ENCODE assay signal across 1 cellular context in the genomic region with DNA sequence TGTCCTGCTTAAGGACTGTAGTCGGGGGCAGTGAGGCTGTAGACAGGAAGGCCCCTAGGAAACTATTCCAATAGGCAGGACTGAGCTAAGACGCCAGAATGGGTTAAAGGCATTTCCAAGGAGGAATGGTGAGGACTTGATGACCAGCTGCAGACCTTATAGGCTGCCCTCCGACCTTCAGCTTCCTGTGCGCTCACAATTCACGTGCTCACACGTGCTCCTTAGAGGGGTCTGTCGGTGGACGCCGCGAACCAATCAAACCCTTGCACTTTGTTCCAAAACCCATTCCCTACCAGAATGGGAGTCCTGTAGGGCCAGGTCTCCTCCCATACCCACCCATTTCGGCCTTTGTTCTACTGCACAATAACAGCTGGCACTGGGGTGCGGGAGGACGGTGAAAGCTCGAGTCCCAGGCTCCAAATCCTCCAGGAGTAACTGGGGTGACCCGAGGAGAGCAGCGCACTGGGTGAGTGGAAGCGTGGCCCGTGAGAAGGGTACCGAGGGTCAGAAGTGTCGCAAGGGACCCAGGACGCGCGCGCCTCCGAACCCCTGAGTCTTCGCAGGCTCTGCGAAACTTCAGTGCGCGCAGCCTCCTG.
TF ChIP-seq lines count a peak whose summit lies in the region.

No MANE protein-coding gene starts in this region.

TF ChIP-seq in WTC11, 78 proteins besides CTCF, POLR2A, EP300 and RAD21 (continued from another document):
- TF ChIP-seq, protein P1, sequence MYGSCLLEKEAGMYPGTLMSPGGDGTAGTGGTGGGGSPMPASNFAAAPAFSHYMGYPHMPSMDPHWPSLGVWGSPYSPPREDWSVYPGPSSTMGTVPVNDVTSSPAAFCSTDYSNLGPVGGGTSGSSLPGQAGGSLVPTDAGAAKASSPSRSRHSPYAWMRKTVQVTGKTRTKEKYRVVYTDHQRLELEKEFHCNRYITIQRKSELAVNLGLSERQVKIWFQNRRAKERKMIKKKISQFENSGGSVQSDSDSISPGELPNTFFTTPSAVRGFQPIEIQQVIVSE (CRISPR knock-in tag; IDR thresholded peaks at IDR 0.05; ENCODE audit: borderline replicate concordance) = no peak
- no peak for TF ChIP-seq JAZF1 (CRISPR knock-in tag; IDR thresholded peaks at IDR 0.05)
- no peak for TF ChIP-seq TEAD1 (CRISPR knock-in tag; IDR thresholded peaks at IDR 0.05)
- TF ChIP-seq, protein P2, sequence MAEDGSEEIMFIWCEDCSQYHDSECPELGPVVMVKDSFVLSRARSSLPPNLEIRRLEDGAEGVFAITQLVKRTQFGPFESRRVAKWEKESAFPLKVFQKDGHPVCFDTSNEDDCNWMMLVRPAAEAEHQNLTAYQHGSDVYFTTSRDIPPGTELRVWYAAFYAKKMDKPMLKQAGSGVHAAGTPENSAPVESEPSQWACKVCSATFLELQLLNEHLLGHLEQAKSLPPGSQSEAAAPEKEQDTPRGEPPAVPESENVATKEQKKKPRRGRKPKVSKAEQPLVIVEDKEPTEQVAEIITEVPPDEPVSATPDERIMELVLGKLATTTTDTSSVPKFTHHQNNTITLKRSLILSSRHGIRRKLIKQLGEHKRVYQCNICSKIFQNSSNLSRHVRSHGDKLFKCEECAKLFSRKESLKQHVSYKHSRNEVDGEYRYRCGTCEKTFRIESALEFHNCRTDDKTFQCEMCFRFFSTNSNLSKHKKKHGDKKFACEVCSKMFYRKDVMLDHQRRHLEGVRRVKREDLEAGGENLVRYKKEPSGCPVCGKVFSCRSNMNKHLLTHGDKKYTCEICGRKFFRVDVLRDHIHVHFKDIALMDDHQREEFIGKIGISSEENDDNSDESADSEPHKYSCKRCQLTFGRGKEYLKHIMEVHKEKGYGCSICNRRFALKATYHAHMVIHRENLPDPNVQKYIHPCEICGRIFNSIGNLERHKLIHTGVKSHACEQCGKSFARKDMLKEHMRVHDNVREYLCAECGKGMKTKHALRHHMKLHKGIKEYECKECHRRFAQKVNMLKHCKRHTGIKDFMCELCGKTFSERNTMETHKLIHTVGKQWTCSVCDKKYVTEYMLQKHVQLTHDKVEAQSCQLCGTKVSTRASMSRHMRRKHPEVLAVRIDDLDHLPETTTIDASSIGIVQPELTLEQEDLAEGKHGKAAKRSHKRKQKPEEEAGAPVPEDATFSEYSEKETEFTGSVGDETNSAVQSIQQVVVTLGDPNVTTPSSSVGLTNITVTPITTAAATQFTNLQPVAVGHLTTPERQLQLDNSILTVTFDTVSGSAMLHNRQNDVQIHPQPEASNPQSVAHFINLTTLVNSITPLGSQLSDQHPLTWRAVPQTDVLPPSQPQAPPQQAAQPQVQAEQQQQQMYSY (CRISPR knock-in tag; IDR thresholded peaks at IDR 0.05) = no peak
- TF ChIP-seq NR2C2 (CRISPR knock-in tag; IDR thresholded peaks at IDR 0.05) = no peak
